ENCODE assay signal across 22 cellular contexts in genomic region chr10:94005050-94005449, GRCh38. TPM values are rescaled to one million over a fixed set of nuclear protein-coding genes. Genes with fewer than 3 reads are reported as not detected.
DNase-seq lines count a peak whose midpoint lies in the region; ATAC-seq and TF ChIP-seq lines count a peak whose summit lies in the region.
"Had no signal": no experiment of that assay in that cellular context is flagged by ENCODE, and none has a peak within 500 bp of the region (broad histone marks: within the 10 kb centered on the region; RNA-seq: fewer than 3 reads in every experiment).

No MANE protein-coding gene starts in this region.

- H3K9me3 ChIP-seq in right cardiac atrium (ENCODE audit: control insufficient read depth, low read length), result no peaks in the 10 kb centered on the region
- H3K9me3 ChIP-seq: Peyer's patch, uterus had no signal

- DNase-seq in right cardiac atrium, result no peak
- no peak for DNase-seq in cardiac septum (ENCODE audit: low spot score)
- DNase-seq in astrocyte of the spinal cord (ENCODE audit: low read depth, low spot score), result peak; percentile 61
- DNase-seq in kidney glomerular epithelial cell (lab: John Stamatoyannopoulos, UW), result peak; percentile 47
- DNase-seq in GM10266 (ENCODE audit: extremely low spot score), result no peak
- DNase-seq: activated CD4-positive, CD25-positive, alpha-beta regulatory T cell; activated naive CD4-positive, alpha-beta T cell treated with anti-CD3 and anti-CD28 coated beads for 36 hours; activated T-cell treated with anti-CD3 and anti-CD28 coated beads, Interleukin-2, amount 50 U/mL, for 4 hours; C1 segment of cervical spinal cord; effector memory CD4-positive, alpha-beta T cell; NCI-H1694 treated with DMSO at 0.1 percent for 48 hours; NCI-H2227 treated with DMSO at 0.1 percent for 48 hours; nucleus accumbens; retina; T-helper 9 cell; uterus had no signal

- WGBS in right cardiac atrium, result 72% methylated on average over 2 of the region's 2 CpGs

- no peak for TF ChIP-seq CTCF in astrocyte of the spinal cord (IDR thresholded peaks at IDR 0.05; ENCODE audit: low read depth, low read length)
- TF ChIP-seq CTCF in GM10266 (IDR thresholded peaks at IDR 0.05; ENCODE audit: control insufficient read depth, insufficient read depth, low read depth, missing control alignments), result no peak

- no peaks in the 10 kb centered on the region for H3K27me3 ChIP-seq in right cardiac atrium (ENCODE audit: control insufficient read depth, insufficient read depth)
- H3K27me3 ChIP-seq: Peyer's patch, uterus had no signal

- H3K4me3 ChIP-seq in right cardiac atrium (ENCODE audit: low read length), result no peak overlapping the region
- no peak overlapping the region for H3K4me3 ChIP-seq in astrocyte of the spinal cord (ENCODE audit: low read depth, low read length)
- H3K4me3 ChIP-seq: K562, lung, Peyer's patch, uterus had no signal

- in situ Hi-C loops in astrocyte of the spinal cord (cut with HindIII; ENCODE audit: low sequenced_read_pairs), result no loop called here

- no peak for ATAC-seq in right cardiac atrium
- no peak for ATAC-seq in HG03571 (IDR thresholded peaks at IDR 0.05; ENCODE audit: unreplicated experiment)
- no peak for ATAC-seq in GM21717 (IDR thresholded peaks at IDR 0.05; ENCODE audit: unreplicated experiment)
- ATAC-seq in HG03095 (IDR thresholded peaks at IDR 0.05; ENCODE audit: unreplicated experiment), result no peak
- ATAC-seq: activated T-cell treated with anti-CD3 and anti-CD28 coated beads, Interleukin-2, amount 50 U/mL, for 4 hours; K562 had no signal

- intact Hi-C loops in right cardiac atrium (cut with DNase I) (loop anchor here in 1 of 4 donors (10.0 kb wide), 1 partner anchor 50 kb away; no protein-coding TSS in a partner anchor), cardiac septum (cut with DNase I) (loop anchor here (10.0 kb wide), 1 partner anchor 150 kb away; no protein-coding TSS in a partner anchor)

- peak overlapping the region; percentile 45 for H3K27ac ChIP-seq in right cardiac atrium (ENCODE audit: low read length)
- H3K27ac ChIP-seq: uterus had no signal

- peaks cover 9% of the 10 kb centered on the region for H3K4me1 ChIP-seq in right cardiac atrium (ENCODE audit: control insufficient read depth, insufficient read depth, low read length)
- H3K4me1 ChIP-seq: uterus had no signal

RNA-seq across cellular contexts. Expression of gene PLCE1, which starts 11.3 kb away (rescaled TPM):
- total RNA-seq in right cardiac atrium (10 to 100 TPM; 12.4 to 23.4 (median 21.0) TPM), cardiac septum (51.5 TPM)
- polyA plus RNA-seq in right cardiac atrium, result 6.0 TPM

Comparison
In these comparisons a context has a peak if more than half of its experiments do, and no peak if none do; other contexts are left out.
1. DNase-seq: peak in astrocyte of the spinal cord (single experiment) and kidney glomerular epithelial cell (single experiment); none in right cardiac atrium (0 of 3), cardiac septum (single experiment) and GM10266 (single experiment).